ENCODE assay signal across 16 cellular contexts in the genomic region with DNA sequence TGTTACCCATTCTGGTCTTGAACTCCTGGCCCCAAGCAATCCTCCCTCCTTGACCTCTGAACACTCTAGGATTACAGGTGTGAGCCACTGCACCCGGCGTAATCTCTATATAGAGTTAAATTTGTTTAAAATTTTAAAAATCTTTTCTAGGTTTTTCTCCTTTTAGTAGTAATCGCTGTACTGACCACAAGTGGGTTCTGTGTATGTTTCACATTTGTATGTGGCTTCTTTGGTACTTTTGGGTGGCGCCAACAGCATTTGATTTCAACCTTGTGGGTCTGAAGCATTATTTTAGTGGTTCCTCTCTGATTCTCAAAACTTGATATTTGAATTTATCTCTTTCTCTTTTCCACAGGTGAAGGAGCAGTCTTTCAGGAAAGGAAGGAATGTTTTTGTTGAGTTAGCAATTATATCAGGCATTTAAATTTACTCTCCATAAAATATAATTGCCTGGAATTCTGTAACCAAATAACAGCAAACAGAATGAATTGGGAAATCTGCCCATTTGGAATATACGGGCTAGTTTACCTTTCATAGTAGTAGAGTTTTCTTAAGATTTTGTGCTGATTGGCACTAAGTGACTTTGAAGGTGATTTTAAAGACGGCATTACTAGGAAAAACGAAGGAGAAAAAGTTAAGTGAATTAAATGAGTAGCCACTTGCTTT. TPM values are rescaled to one million over a fixed set of nuclear protein-coding genes. Genes with fewer than 3 reads are reported as not detected.
DNase-seq lines count a peak whose midpoint lies in the region; ATAC-seq and TF ChIP-seq lines count a peak whose summit lies in the region.
"Had no signal": no experiment of that assay in that cellular context is flagged by ENCODE, and none has a peak within 500 bp of the region (broad histone marks: within the 10 kb centered on the region; RNA-seq: fewer than 3 reads in every experiment).

No MANE protein-coding gene starts in this region.

- DNase-seq in Caco-2 (no peak), chondrocyte (ENCODE audit: low spot score) (no peak), GF-D8 (lab: John Stamatoyannopoulos, UW) (no peak), colonic mucosa (no peak), DMS153 (lab: John Stamatoyannopoulos, UW) (no peak)
- DNase-seq: activated naive CD4-positive, alpha-beta T cell; effector CD8-positive, alpha-beta T cell; foreskin fibroblast; NCI-H2081 treated with DMSO at 0.1 percent for 48 hours had no signal

- no peak overlapping the region for H3K9ac ChIP-seq in colonic mucosa (ENCODE audit: low read depth in 2 of 2, low read length in 2 of 2)

- H3K9me3 Mint-ChIP-seq in Caco-2 (ENCODE audit: unreplicated experiment) (no peaks in the 10 kb centered on the region), chondrocyte (ENCODE audit: low read depth) (no peaks in the 10 kb centered on the region)
- H3K9me3 Mint-ChIP-seq: brain had no signal

- no peak overlapping the region for H3K4me3 Mint-ChIP-seq in Caco-2 (ENCODE audit: unreplicated experiment)
- no peak overlapping the region for H3K4me3 Mint-ChIP-seq in chondrocyte (ENCODE audit: unreplicated experiment)
- H3K4me3 Mint-ChIP-seq: brain had no signal

- H3K36me3 Mint-ChIP-seq in Caco-2 (ENCODE audit: insufficient read depth, unreplicated experiment) (peaks cover 22% of the 10 kb centered on the region), chondrocyte (ENCODE audit: low read depth) (peaks cover 10% of the 10 kb centered on the region)
- H3K36me3 Mint-ChIP-seq: brain had no signal

- peaks cover 21% of the 10 kb centered on the region for H3K4me1 ChIP-seq in Caco-2
- H3K4me1 ChIP-seq in colonic mucosa = no peaks in the 10 kb centered on the region
- H3K4me1 ChIP-seq: HAP-1 had no signal

- BruUV-seq in Caco-2 (replicated peaks; lab: Mats Ljungman, UMichigan) = no TSS peak

- H3K27me3 Mint-ChIP-seq in Caco-2 (ENCODE audit: insufficient read depth, unreplicated experiment) (no peaks in the 10 kb centered on the region), chondrocyte (ENCODE audit: low read depth) (no peaks in the 10 kb centered on the region)
- H3K27me3 Mint-ChIP-seq: progenitor cell of endocrine pancreas had no signal

- H3K4me3 ChIP-seq in Caco-2 (ENCODE audit: low read depth, low read length) = no peak overlapping the region
- H3K4me3 ChIP-seq in colonic mucosa = no peak overlapping the region
- H3K4me3 ChIP-seq: HAP-1, SJCRH30 had no signal

- peak; percentile 74 for ATAC-seq in GM19455 (IDR thresholded peaks at IDR 0.05; ENCODE audit: unreplicated experiment)
- peak; percentile 52 for ATAC-seq in HG03066 (IDR thresholded peaks at IDR 0.05; ENCODE audit: low read depth, unreplicated experiment)
- no peak for ATAC-seq in HG03139 (IDR thresholded peaks at IDR 0.05; ENCODE audit: unreplicated experiment)

- TF ChIP-seq CTCF in Caco-2 (IDR thresholded peaks at IDR 0.05; ENCODE audit: insufficient read depth in 1 of 2, low read depth in 1 of 2, low read length in 1 of 2, severe bottlenecking in 1 of 2, unreplicated experiment in 1 of 2) (no peak), chondrocyte (IDR thresholded peaks at IDR 0.05) (no peak), colonic mucosa (IDR thresholded peaks at IDR 0.05) (no peak)

- intact Hi-C loops in Caco-2 (cut with micrococcal nuclease; ENCODE audit: unreplicated experiment) = loop anchor here (2.0 kb wide), 1 partner anchor 27 kb away; no protein-coding TSS in a partner anchor
- intact Hi-C loops in colonic mucosa (cut with DNase I) = no loop called here

- POLR2A ChIA-PET in Caco-2 (lab: Charles Lee) = no interaction called here

- CTCF ChIA-PET in Caco-2 (lab: Charles Lee) = interaction anchor here (1.6 kb wide), 1 partner anchor 106 kb away, joined by 8 read pairs; no protein-coding TSS in a partner anchor

- H3K27ac Mint-ChIP-seq in Caco-2 (ENCODE audit: unreplicated experiment) (peak overlapping the region; percentile 42), chondrocyte (ENCODE audit: unreplicated experiment) (peak overlapping the region; percentile 90)

- H3K4me1 Mint-ChIP-seq in Caco-2 (ENCODE audit: low read depth, unreplicated experiment) (peaks cover 26% of the 10 kb centered on the region), chondrocyte (ENCODE audit: low read depth) (peaks cover 60% of the 10 kb centered on the region)

- H3K27me3 ChIP-seq in Caco-2 (replicated peaks; ENCODE audit: control insufficient read depth, insufficient read depth, low read length) = no peaks in the 10 kb centered on the region
- H3K27me3 ChIP-seq in colonic mucosa = no peaks in the 10 kb centered on the region
- H3K27me3 ChIP-seq: SJCRH30 had no signal

- H3K9me3 ChIP-seq in Caco-2 (no peaks in the 10 kb centered on the region), colonic mucosa (no peaks in the 10 kb centered on the region)
- H3K9me3 ChIP-seq: HAP-1, SJCRH30 had no signal

- no peaks in the 10 kb centered on the region for H3K36me3 ChIP-seq in Caco-2 (ENCODE audit: control insufficient read depth, insufficient read depth, low read length)
- H3K36me3 ChIP-seq in colonic mucosa = no peaks in the 10 kb centered on the region
- H3K36me3 ChIP-seq: HAP-1 had no signal

- H3K27ac ChIP-seq in colonic mucosa = no peak overlapping the region
- H3K27ac ChIP-seq: SJCRH30 had no signal

RNA-seq across cellular contexts. Expression of a gene that starts 29.5 kb away (rescaled TPM):
- total RNA-seq in Caco-2 (2022) (33.2 and 36.6 TPM in 2 replicates), chondrocyte (111 to 119 TPM (median 111 TPM) in 3 replicates), colonic mucosa (1 to 10 TPM; 4.4 to 7.1 TPM)
